Comparison of ENCODE assay signal across 10 cellular contexts in genomic region chr6:2845880-2846208, GRCh38. TPM values are rescaled to one million over a fixed set of nuclear protein-coding genes. Genes with fewer than 3 reads are reported as not detected.
A peak's percentile ranks its signal among the peaks of the same experiment; 100 is the strongest.
DNase-seq lines count a peak whose midpoint lies in the region; ATAC-seq, FAIRE-seq and TF ChIP-seq lines count a peak whose summit lies in the region.
"Had no signal": no experiment of that assay in that cellular context is flagged by ENCODE, and none has a peak within 500 bp of the region (broad histone marks: within the 10 kb centered on the region; RNA-seq: fewer than 3 reads in every experiment).

No MANE protein-coding gene starts in this region.

- H3K4me1 ChIP-seq in CD4-positive, alpha-beta memory T cell (ENCODE audit: insufficient read depth, low read length): peaks cover 45% of the 10 kb centered on the region
- H3K4me1 ChIP-seq in MM.1S (ENCODE audit: low read length) (peaks cover 22% of the 10 kb centered on the region), K562 (replicated peaks in 1 of 2; ENCODE audit: control insufficient read depth in 2 of 2, insufficient read depth in 2 of 2, low read length in 2 of 2) (peaks cover 19 to 30% of the 10 kb centered on the region in 2 experiments), parathyroid adenoma (peaks cover 27% of the 10 kb centered on the region)

- CTCF ChIA-PET in CD4-positive, alpha-beta memory T cell (lab: Charles Lee; ENCODE audit: partially characterized antibody): interaction anchor here (0.9 to 11.3 kb wide), 35 partner anchors 11 to 156 kb away, joined by 3 to 223 read pairs (median 8); partner anchors contain the start of genes MYLK4 and SERPINB9
- CTCF ChIA-PET in K562 (lab: Yijun Ruan, JAX; ENCODE audit: low intra/inter-chr PET ratio) (interaction anchor here (0.7 to 3.5 kb wide), 8 partner anchors 55 to 1250 kb away, joined by 3 to 39 read pairs (median 10); no protein-coding TSS in a partner anchor), GM10248 (lab: Yijun Ruan, JAX) (interaction anchor here (0.9 to 8.6 kb wide), 49 partner anchors 10 to 222 kb away, joined by 3 to 149 read pairs (median 7); partner anchors contain the start of genes NQO2, RIPK1, SERPINB6 and SERPINB9)

- DNase-seq in CD4-positive, alpha-beta memory T cell: no peak
- DNase-seq in MM.1S: no peak
- no peak for DNase-seq in K562 (ENCODE audit: extremely low read depth in 1 of 4, low spot score in 3 of 4)
- no peak for DNase-seq in GM10248 (ENCODE audit: extremely low spot score)
- no peak for DNase-seq in GDM1 (lab: John Stamatoyannopoulos, UW)
- DNase-seq: cortex of kidney, GOT3 had no signal

- intact Hi-C loops in CD4-positive, alpha-beta memory T cell (cut with micrococcal nuclease): loop anchor here (1.0 to 2.0 kb wide), 7 partner anchors 32 to 143 kb away; partner anchors contain the start of gene SERPINB9
- intact Hi-C loops in K562 (cut with micrococcal nuclease): loop anchor here (1.0 to 2.0 kb wide), 7 partner anchors 55 to 209 kb away; no protein-coding TSS in a partner anchor

- H2AFZ ChIP-seq in MM.1S (ENCODE audit: low read length): no peak overlapping the region
- peak overlapping the region; percentile 64; the same call in 1 of the 2 replicates for H2AFZ ChIP-seq in K562 (ENCODE audit: low read depth, low read length)
- peak overlapping the region; percentile 53 for H2AFZ ChIP-seq in parathyroid adenoma

- H4K20me1 ChIP-seq in MM.1S (ENCODE audit: insufficient read depth, low read length) (no peaks in the 10 kb centered on the region), K562 (replicated peaks; ENCODE audit: control insufficient read depth, insufficient read depth, low read length) (no peaks in the 10 kb centered on the region)

- TF ChIP-seq CTCF in MM.1S (IDR thresholded peaks at IDR 0.05; ENCODE audit: low read length): no peak
- TF ChIP-seq CTCF in K562 (IDR thresholded peaks at IDR 0.05 in 2 of 3, conservative IDR thresholded peaks at IDR 0.05 in 1 of 3; ENCODE audit: insufficient read depth in 2 of 3, low read depth in 1 of 3, low read length in 3 of 3): no peak
- no peak for TF ChIP-seq CTCF in parathyroid adenoma (IDR thresholded peaks at IDR 0.05)
- no peak for TF ChIP-seq CTCF in GM10248 (IDR thresholded peaks at IDR 0.05; ENCODE audit: control extremely low read depth, extremely low read depth, low read depth, missing control alignments)

- H3K9me2 ChIP-seq in MM.1S (replicated peaks; ENCODE audit: insufficient read depth, low read length): no peaks in the 10 kb centered on the region

- WGBS in K562 (ENCODE audit: insufficient coverage, low coverage, missing lambda C conversion rate): 17% methylated on average over 6 of the region's 6 CpGs

- no peaks in the 10 kb centered on the region for H3K9me1 ChIP-seq in K562 (ENCODE audit: control insufficient read depth, insufficient read depth, low read length)

- H3K4me3 ChIP-seq in CD4-positive, alpha-beta memory T cell (ENCODE audit: low read length in 2 of 2): no peak overlapping the region
- peak overlapping the region; percentile 11; the same call in 1 of the 2 replicates for H3K4me3 ChIP-seq in MM.1S (ENCODE audit: low read length)
- no peak overlapping the region for H3K4me3 ChIP-seq in K562
- peak overlapping the region; percentile 46 for H3K4me3 ChIP-seq in parathyroid adenoma (ENCODE audit: low read depth, low read length)

- H3K9me3 ChIP-seq in CD4-positive, alpha-beta memory T cell (ENCODE audit: control insufficient read depth in 1 of 2, low read length in 2 of 2): no peaks in the 10 kb centered on the region
- H3K9me3 ChIP-seq in MM.1S (replicated peaks; ENCODE audit: insufficient read depth, low read length): no peaks in the 10 kb centered on the region
- no peaks in the 10 kb centered on the region for H3K9me3 ChIP-seq in K562 (replicated peaks; ENCODE audit: control insufficient read depth, insufficient read depth, low read depth, low read length)
- no peaks in the 10 kb centered on the region for H3K9me3 ChIP-seq in parathyroid adenoma (ENCODE audit: control insufficient read depth, low read length)

- peaks cover 5% of the 10 kb centered on the region; the same call in 1 of the 2 replicates for H3F3A ChIP-seq in MM.1S (ENCODE audit: insufficient read depth, low read length)

- TF ChIP-seq EP300 in K562 (IDR thresholded peaks at IDR 0.05; ENCODE audit: low read length): no peak

- H3K9me3 Mint-ChIP-seq in CD4-positive, alpha-beta memory T cell: peaks cover 0 to 5% (median 0%) of the 10 kb centered on the region in 8 donors

- peaks cover 3 to 6% of the 10 kb centered on the region in 2 donors for H3K36me3 Mint-ChIP-seq in CD4-positive, alpha-beta memory T cell

- peak overlapping the region in 4 of 7 donors; percentile 66 to 93 (median 82) for H3K27ac Mint-ChIP-seq in CD4-positive, alpha-beta memory T cell

- no peaks in the 10 kb centered on the region for H3K79me2 ChIP-seq in MM.1S (ENCODE audit: low read length)
- H3K79me2 ChIP-seq in K562 (ENCODE audit: control insufficient read depth, insufficient read depth, low read length): peaks cover 4% of the 10 kb centered on the region
- H3K79me2 ChIP-seq in parathyroid adenoma: no peaks in the 10 kb centered on the region

- no peaks in the 10 kb centered on the region for H3K36me3 ChIP-seq in CD4-positive, alpha-beta memory T cell (ENCODE audit: insufficient read depth, low read length)
- H3K36me3 ChIP-seq in MM.1S (replicated peaks; ENCODE audit: insufficient read depth, low read length) (no peaks in the 10 kb centered on the region), K562 (ENCODE audit: control insufficient read depth, insufficient read depth, low read length) (no peaks in the 10 kb centered on the region), parathyroid adenoma (ENCODE audit: control insufficient read depth, insufficient read depth, low read length) (no peaks in the 10 kb centered on the region)

- ATAC-seq in K562 (no peak), HG02970 (IDR thresholded peaks at IDR 0.05; ENCODE audit: low FRiP score, unreplicated experiment) (no peak), GM19395 (IDR thresholded peaks at IDR 0.05; ENCODE audit: unreplicated experiment) (no peak)

- in situ Hi-C loops in K562 (cut with MboI): no loop called here

- BruUV-seq in K562 (replicated peaks; lab: Mats Ljungman, UMichigan): no TSS peak

- H3K9ac ChIP-seq in MM.1S (ENCODE audit: low read length) (no peak overlapping the region), K562 (ENCODE audit: insufficient read depth in 1 of 2, low read depth in 2 of 2, low read length in 2 of 2) (no peak overlapping the region), parathyroid adenoma (no peak overlapping the region)

- TF ChIP-seq RAD21 in K562 (CRISPR knock-in tag; conservative IDR thresholded peaks at IDR 0.05 in 1 of 2, IDR thresholded peaks at IDR 0.05 in 1 of 2): no peak

- no peak for TF ChIP-seq POLR2A in K562 (conservative IDR thresholded peaks at IDR 0.05)

- no peak for FAIRE-seq in K562 (lab: Jason Lieb, UNC)

- H3K27me3 ChIP-seq in CD4-positive, alpha-beta memory T cell (ENCODE audit: insufficient read depth, low read length): no peaks in the 10 kb centered on the region
- H3K27me3 ChIP-seq in MM.1S (replicated peaks; ENCODE audit: insufficient read depth, low read length): no peaks in the 10 kb centered on the region
- H3K27me3 ChIP-seq in K562 (ENCODE audit: control insufficient read depth in 2 of 2, insufficient read depth in 2 of 2, low read length in 2 of 2): no peaks in the 10 kb centered on the region
- no peaks in the 10 kb centered on the region for H3K27me3 ChIP-seq in parathyroid adenoma (ENCODE audit: control insufficient read depth, insufficient read depth, low read length)

- H3K4me2 ChIP-seq in MM.1S (ENCODE audit: low read depth, low read length): peak overlapping the region; percentile 30; the same call in 1 of the 2 replicates
- 0 out of 2 replicates have a peak overlapping the region, but pooled peaks have one; percentile 26 for H3K4me2 ChIP-seq in K562 (ENCODE audit: insufficient read depth, low read length)
- no peak overlapping the region for H3K4me2 ChIP-seq in parathyroid adenoma (ENCODE audit: low read length)

- H3K27me3 Mint-ChIP-seq in CD4-positive, alpha-beta memory T cell: no peaks in the 10 kb centered on the region

- no peak overlapping the region for H3K27ac ChIP-seq in CD4-positive, alpha-beta memory T cell (ENCODE audit: low read depth, low read length)
- H3K27ac ChIP-seq in MM.1S (ENCODE audit: low read length) (no peak overlapping the region), K562 (ENCODE audit: extremely low read depth, low read depth, low read length) (no peak overlapping the region), parathyroid adenoma (peak overlapping the region; percentile 60)

- POLR2A ChIA-PET in CD4-positive, alpha-beta memory T cell (lab: Charles Lee; ENCODE audit: partially characterized antibody): interaction anchor here (0.6 to 5.8 kb wide), 23 partner anchors 8 to 301 kb away, joined by 3 to 91 read pairs (median 6); partner anchors contain the start of genes SERPINB9 and WRNIP1
- POLR2A ChIA-PET in K562 (lab: Yijun Ruan, JAX) (interaction anchor here (0.9 to 2.3 kb wide), 15 partner anchors 9 to 216 kb away, joined by 3 to 8 read pairs (median 5); partner anchors contain the start of genes NQO2 and SERPINB9), GM10248 (lab: Yijun Ruan, JAX) (interaction anchor here (0.7 to 1.3 kb wide), 4 partner anchors 52 to 218 kb away, joined by 3 to 10 read pairs (median 4); partner anchors contain the start of gene SERPINB9)

- peak overlapping the region in 7 of 8 donors; percentile 40 to 73 (median 66) for H3K4me3 Mint-ChIP-seq in CD4-positive, alpha-beta memory T cell

- peaks cover 34 to 62% (median 50%) of the 10 kb centered on the region in 4 donors for H3K4me1 Mint-ChIP-seq in CD4-positive, alpha-beta memory T cell

RNA-seq across cellular contexts. Expression of gene SERPINB1, which starts 4.2 kb away (rescaled TPM):
- total RNA-seq in CD4-positive, alpha-beta memory T cell: 10 to 100 TPM; 56.7 to 58.0 TPM
- polyA plus RNA-seq in CD4-positive, alpha-beta memory T cell: 100 to 1,000 TPM; 126 to 159 TPM
- 11.1 and 19.1 TPM in 2 replicates for total RNA-seq in K562 (2011; cell fraction: chromatin; rRNA removed; ENCODE audit: low replicate concordance)
- 13.9 and 18.2 TPM in 2 replicates for total RNA-seq in K562 (2011; cell fraction: nucleolus; rRNA removed)
- 16.9 and 26.9 TPM in 2 replicates for total RNA-seq in K562 (2011; cell fraction: nucleoplasm; rRNA removed)
- total RNA-seq in K562 (2014; rRNA removed) (36.7 and 41.2 TPM in 2 replicates), K562 (2014; rRNA removed; fragmentation: Illumina TruSeq; extraction: Trizol) (49.3 and 62.5 TPM in 2 replicates), K562 (2015; rRNA removed; fragmentation: Illumina TruSeq; extraction: Trizol) (31.9 and 33.9 TPM in 2 replicates), K562 (2021) (45.6 and 46.5 TPM in 2 replicates)
- polyA plus RNA-seq in K562 (2011; rRNA removed) (49.4 and 108 TPM in 2 replicates), K562 (2014; fragmentation: Illumina TruSeq; extraction: Trizol) (57.7 and 78.3 TPM in 2 replicates), K562 (2014; fragmentation: Nextera tagmentation; extraction: Ambion mirVana) (10 to 100 TPM; 63.8 to 68.7 TPM), K562 (2014; rRNA removed) (61.9 and 66.9 TPM in 2 replicates)
- polyA plus RNA-seq in K562 (2011; cell fraction: cytosol; rRNA removed): 24.3 and 27.5 TPM in 2 replicates
- 22.6 and 24.2 TPM in 2 replicates for polyA plus RNA-seq in K562 (2011; cell fraction: nucleus; rRNA removed)
- 44.7 and 93.0 TPM in 2 replicates for polyA plus RNA-seq in K562 (2012)
- 48.6 and 55.2 TPM in 2 replicates for polyA minus RNA-seq in K562 (2011; rRNA and poly(A)+ RNA removed)
- polyA minus RNA-seq in K562 (2011; cell fraction: cytosol; rRNA and poly(A)+ RNA removed): 25.9 and 43.6 TPM in 2 replicates
- 20.3 and 22.5 TPM in 2 replicates for polyA minus RNA-seq in K562 (2011; cell fraction: nucleus; rRNA and poly(A)+ RNA removed)

RNA-seq across cellular contexts. Expression of gene SERPINB9, which starts 57.3 kb away (rescaled TPM):
- total RNA-seq in CD4-positive, alpha-beta memory T cell: 10 to 100 TPM; 83.2 to 88.5 TPM
- polyA plus RNA-seq in CD4-positive, alpha-beta memory T cell: 10 to 100 TPM; 20.4 to 41.0 TPM
- total RNA-seq in K562 (2011; cell fraction: chromatin; rRNA removed; ENCODE audit: low replicate concordance): 38.5 and 40.9 TPM in 2 replicates
- 25.5 and 30.9 TPM in 2 replicates for total RNA-seq in K562 (2011; cell fraction: nucleolus; rRNA removed)
- total RNA-seq in K562 (2011; cell fraction: nucleoplasm; rRNA removed): 39.8 and 60.8 TPM in 2 replicates
- total RNA-seq in K562 (2014; rRNA removed) (18.8 and 18.9 TPM in 2 replicates), K562 (2014; rRNA removed; fragmentation: Illumina TruSeq; extraction: Trizol) (30.7 and 37.5 TPM in 2 replicates), K562 (2015; rRNA removed; fragmentation: Illumina TruSeq; extraction: Trizol) (18.4 and 21.5 TPM in 2 replicates), K562 (2021) (31.7 and 37.0 TPM in 2 replicates)
- polyA plus RNA-seq in K562 (2011; rRNA removed) (72.3 and 136 TPM in 2 replicates), K562 (2014; fragmentation: Illumina TruSeq; extraction: Trizol) (34.6 and 40.3 TPM in 2 replicates), K562 (2014; fragmentation: Nextera tagmentation; extraction: Ambion mirVana) (10 to 100 TPM; 12.1 to 20.0 TPM), K562 (2014; rRNA removed) (26.6 and 32.2 TPM in 2 replicates)
- 68.2 and 93.0 TPM in 2 replicates for polyA plus RNA-seq in K562 (2011; cell fraction: cytosol; rRNA removed)
- polyA plus RNA-seq in K562 (2011; cell fraction: nucleus; rRNA removed): 24.3 and 46.3 TPM in 2 replicates
- polyA plus RNA-seq in K562 (2012): 21.2 and 35.3 TPM in 2 replicates
- polyA minus RNA-seq in K562 (2011; rRNA and poly(A)+ RNA removed): 75.4 and 149 TPM in 2 replicates
- 34.9 and 85.8 TPM in 2 replicates for polyA minus RNA-seq in K562 (2011; cell fraction: cytosol; rRNA and poly(A)+ RNA removed)
- 14.3 and 16.3 TPM in 2 replicates for polyA minus RNA-seq in K562 (2011; cell fraction: nucleus; rRNA and poly(A)+ RNA removed)

Comparison
In these comparisons a context has a peak if more than half of its experiments do, and no peak if none do; other contexts are left out.
1. H3K4me3 ChIP-seq: peak in MM.1S (single experiment) and parathyroid adenoma (single experiment); none in CD4-positive, alpha-beta memory T cell (0 of 2) and K562 (single experiment).